ENCODE assay signal across 23 cellular contexts in genomic region chr3:139317660-139318430, GRCh38. TPM values are rescaled to one million over a fixed set of nuclear protein-coding genes. Genes with fewer than 3 reads are reported as not detected.
DNase-seq lines count a peak whose midpoint lies in the region; ATAC-seq and TF ChIP-seq lines count a peak whose summit lies in the region.
"Had no signal": no experiment of that assay in that cellular context is flagged by ENCODE, and none has a peak within 500 bp of the region (broad histone marks: within the 10 kb centered on the region; RNA-seq: fewer than 3 reads in every experiment).

No MANE protein-coding gene starts in this region.

- 89% methylated on average over 8 of the region's 8 CpGs for WGBS in suprapubic skin

- no TSS peak for BruUV-seq in MCF 10A (replicated peaks; lab: Mats Ljungman, UMichigan)

- no peak overlapping the region for H3K4me3 ChIP-seq in breast epithelium
- H3K4me3 ChIP-seq in RWPE2 (ENCODE audit: severe bottlenecking), result no peak overlapping the region
- no peak overlapping the region for H3K4me3 ChIP-seq in suprapubic skin
- H3K4me3 ChIP-seq: colonic mucosa, GM23338, SK-N-MC, smooth muscle cell, upper lobe of left lung had no signal

- DNase-seq in MCF 10A (ENCODE audit: unreplicated experiment), result peak; percentile 57
- no peak for DNase-seq in breast epithelium (ENCODE audit: low spot score in 2 of 2)
- DNase-seq in RWPE2 (ENCODE audit: low spot score), result no peak
- peak; percentile 47 for DNase-seq in kidney glomerular epithelial cell (lab: John Stamatoyannopoulos, UW)
- DNase-seq in suprapubic skin (ENCODE audit: low spot score in 2 of 2), result peak; percentile 24 to 48
- no peak for DNase-seq in stimulated activated CD4-positive, alpha-beta T cell treated with anti-CD3 and anti-CD28 coated beads, Interleukin-2, amount 100 ng/mL, for 48 hours
- no peak for DNase-seq in NCI-H1048 (lab: John Stamatoyannopoulos, UW)
- DNase-seq: activated CD4-positive, alpha-beta T cell treated with anti-CD3 and anti-CD28 coated beads, Interleukin-2, amount 10 ng/mL, durations not matched to agents 7 days and 5 days; activated naive CD4-positive, alpha-beta T cell treated with anti-CD3 and anti-CD28 coated beads for 36 hours; activated T-cell treated with anti-CD3 and anti-CD28 coated beads, Interleukin-2, amount 50 U/mL, for 72 hours; AML-193; CD8-positive, alpha-beta memory T cell; colonic mucosa; endodermal cell; NCI-H1436; stimulated activated CD4-positive, alpha-beta T cell treated with anti-CD3 and anti-CD28 coated beads, Interleukin-2, amount 100 ng/mL, for 24 hours; upper lobe of left lung had no signal

- H3K9me3 ChIP-seq in breast epithelium (no peaks in the 10 kb centered on the region), RWPE2 (ENCODE audit: severe bottlenecking) (no peaks in the 10 kb centered on the region), suprapubic skin (no peaks in the 10 kb centered on the region)
- H3K9me3 ChIP-seq: colonic mucosa, upper lobe of left lung had no signal

- intact Hi-C loops in MCF 10A (cut with micrococcal nuclease) (loop anchor here (1.0 kb wide), 1 partner anchor 16 kb away; no protein-coding TSS in a partner anchor), breast epithelium (cut with DNase I; ENCODE audit: low total_unique reads) (no loop called here)

- H3K27ac Mint-ChIP-seq in MCF 10A (ENCODE audit: low read depth, unreplicated experiment), result no peak overlapping the region
- H3K27ac Mint-ChIP-seq: activated CD4-positive, alpha-beta T cell treated with anti-CD3 and anti-CD28 coated beads, Interleukin-2, amount 10 ng/mL, durations not matched to agents 7 days and 5 days; activated naive CD4-positive, alpha-beta T cell treated with anti-CD3 and anti-CD28 coated beads for 36 hours; activated T-cell treated with anti-CD3 and anti-CD28 coated beads, Interleukin-2, amount 50 U/mL, for 72 hours; CD8-positive, alpha-beta memory T cell; endodermal cell; GM23338; T-helper 2 cell treated with Interferon-gamma antibody and Interleukin-4, amounts not matched to agents 5 μg/mL and 100 μg/mL, for 36 hours had no signal

- H3K36me3 ChIP-seq in breast epithelium (no peaks in the 10 kb centered on the region), RWPE2 (ENCODE audit: low read depth) (no peaks in the 10 kb centered on the region), suprapubic skin (no peaks in the 10 kb centered on the region)
- H3K36me3 ChIP-seq: colonic mucosa, upper lobe of left lung had no signal

- POLR2A ChIA-PET in MCF 10A (lab: Yijun Ruan, JAX), result interaction anchor here (0.9 to 1.5 kb wide), 4 partner anchors 15 to 390 kb away, joined by 3 to 4 read pairs (median 4); no protein-coding TSS in a partner anchor

- peak; percentile 75 for ATAC-seq in RWPE2 (ENCODE audit: low read depth)
- ATAC-seq in HG03025 (IDR thresholded peaks at IDR 0.05; ENCODE audit: low FRiP score, unreplicated experiment), result no peak
- ATAC-seq: activated T-cell treated with anti-CD3 and anti-CD28 coated beads, Interleukin-2, amount 50 U/mL, for 72 hours; GM23338 had no signal

- no peaks in the 10 kb centered on the region for H3K36me3 Mint-ChIP-seq in MCF 10A (ENCODE audit: insufficient read depth, unreplicated experiment)
- H3K36me3 Mint-ChIP-seq: CD8-positive, alpha-beta memory T cell had no signal

- H3K9me3 Mint-ChIP-seq in MCF 10A (ENCODE audit: unreplicated experiment), result no peaks in the 10 kb centered on the region
- H3K9me3 Mint-ChIP-seq: activated CD4-positive, alpha-beta T cell treated with anti-CD3 and anti-CD28 coated beads, Interleukin-2, amount 10 ng/mL, durations not matched to agents 7 days and 5 days; activated naive CD4-positive, alpha-beta T cell treated with anti-CD3 and anti-CD28 coated beads for 36 hours; activated T-cell treated with anti-CD3 and anti-CD28 coated beads, Interleukin-2, amount 50 U/mL, for 72 hours; endodermal cell; GM23338; T-helper 2 cell treated with Interferon-gamma antibody and Interleukin-4, amounts not matched to agents 5 μg/mL and 100 μg/mL, for 36 hours had no signal

- H3K27me3 ChIP-seq in breast epithelium (peaks cover 0 to 6% of the 10 kb centered on the region in 2 donors), RWPE2 (ENCODE audit: insufficient read depth, poor library complexity, severe bottlenecking) (no peaks in the 10 kb centered on the region), suprapubic skin (peaks cover 18% of the 10 kb centered on the region)
- H3K27me3 ChIP-seq: colonic mucosa, upper lobe of left lung had no signal

- H3K27ac ChIP-seq in breast epithelium, result no peak overlapping the region
- peak overlapping the region; percentile 8 for H3K27ac ChIP-seq in RWPE2 (ENCODE audit: poor library complexity, severe bottlenecking)
- no peak overlapping the region for H3K27ac ChIP-seq in suprapubic skin
- H3K27ac ChIP-seq: colonic mucosa, HL-60, SK-N-MC, upper lobe of left lung had no signal

- no peak for TF ChIP-seq POLR2A in breast epithelium (IDR thresholded peaks at IDR 0.05)
- TF ChIP-seq POLR2A in suprapubic skin (IDR thresholded peaks at IDR 0.05), result no peak

- H3K4me1 Mint-ChIP-seq in MCF 10A (ENCODE audit: insufficient read depth, unreplicated experiment), result peaks cover 25% of the 10 kb centered on the region
- H3K4me1 Mint-ChIP-seq: activated CD4-positive, alpha-beta T cell treated with anti-CD3 and anti-CD28 coated beads, Interleukin-2, amount 10 ng/mL, durations not matched to agents 7 days and 5 days; CD8-positive, alpha-beta memory T cell; endodermal cell had no signal

- H3K4me3 Mint-ChIP-seq in MCF 10A (ENCODE audit: unreplicated experiment), result no peak overlapping the region
- H3K4me3 Mint-ChIP-seq: activated CD4-positive, alpha-beta T cell treated with anti-CD3 and anti-CD28 coated beads, Interleukin-2, amount 10 ng/mL, durations not matched to agents 7 days and 5 days; activated naive CD4-positive, alpha-beta T cell treated with anti-CD3 and anti-CD28 coated beads for 36 hours; activated T-cell treated with anti-CD3 and anti-CD28 coated beads, Interleukin-2, amount 50 U/mL, for 72 hours; CD8-positive, alpha-beta memory T cell; endodermal cell; GM23338; T-helper 2 cell treated with Interferon-gamma antibody and Interleukin-4, amounts not matched to agents 5 μg/mL and 100 μg/mL, for 36 hours had no signal

- H3K4me1 ChIP-seq in breast epithelium (no peaks in the 10 kb centered on the region), RWPE2 (ENCODE audit: insufficient read depth, poor library complexity, severe bottlenecking) (peaks cover 15% of the 10 kb centered on the region), suprapubic skin (no peaks in the 10 kb centered on the region)
- H3K4me1 ChIP-seq: colonic mucosa, upper lobe of left lung had no signal

- H3K27me3 Mint-ChIP-seq in MCF 10A (ENCODE audit: insufficient read depth, unreplicated experiment), result no peaks in the 10 kb centered on the region

- CTCF ChIA-PET in MCF 10A (lab: Yijun Ruan, JAX), result interaction anchor here (0.6 to 8.4 kb wide), 9 partner anchors 9 to 395 kb away, joined by 3 to 73 read pairs (median 6); no protein-coding TSS in a partner anchor

- no peak for TF ChIP-seq CTCF in MCF 10A (IDR thresholded peaks at IDR 0.05; ENCODE audit: unreplicated experiment)
- TF ChIP-seq CTCF in breast epithelium (IDR thresholded peaks at IDR 0.05), result no peak
- no peak for TF ChIP-seq CTCF in RWPE2 (IDR thresholded peaks at IDR 0.05; ENCODE audit: poor library complexity, severe bottlenecking)
- no peak for TF ChIP-seq CTCF in suprapubic skin (IDR thresholded peaks at IDR 0.05)

- TF ChIP-seq EP300 in suprapubic skin (IDR thresholded peaks at IDR 0.05), result no peak

RNA-seq across cellular contexts. Expression of gene MRPS22, which starts 26.0 kb away (rescaled TPM):
- total RNA-seq in MCF 10A (2022), result 65.0 and 65.3 TPM in 2 replicates
- 10 to 100 TPM; 45.2 to 47.9 (median 46.4) TPM for total RNA-seq in breast epithelium
- 10 to 100 TPM; 44.0 to 51.0 (median 46.8) TPM for total RNA-seq in suprapubic skin

Comparison
In these comparisons a context has a peak if more than half of its experiments do, and no peak if none do; other contexts are left out.
1. DNase-seq: peak in MCF 10A (single experiment), kidney glomerular epithelial cell (single experiment) and suprapubic skin (2 of 2); none in breast epithelium (0 of 2), RWPE2 (single experiment), stimulated activated CD4-positive, alpha-beta T cell treated with anti-CD3 and anti-CD28 coated beads, Interleukin-2, amount 100 ng/mL, for 48 hours (0 of 2) and NCI-H1048 (single experiment).